26 cellular contexts compared by ENCODE assay signal in genomic region chr5:80212171-80212667, GRCh38. TPM values are rescaled to one million over a fixed set of nuclear protein-coding genes. Genes with fewer than 3 reads are reported as not detected.
DNase-seq lines count a peak whose midpoint lies in the region; ATAC-seq, FAIRE-seq and TF ChIP-seq lines count a peak whose summit lies in the region.
"Had no signal": no experiment of that assay in that cellular context is flagged by ENCODE, and none has a peak within 500 bp of the region (broad histone marks: within the 10 kb centered on the region; RNA-seq: fewer than 3 reads in every experiment).

No MANE protein-coding gene starts in this region.

- H3K4me1 ChIP-seq in liver (ENCODE audit: control insufficient read depth in 4 of 4, insufficient read depth in 4 of 4, low read length in 3 of 4): peaks cover 22 to 82% (median 54%) of the 10 kb centered on the region in 4 donors
- H3K4me1 ChIP-seq in HepG2 (ENCODE audit: insufficient read depth, low read length): peaks cover 94% of the 10 kb centered on the region
- peaks cover 0 to 88% (median 40%) of the 10 kb centered on the region in 4 donors for H3K4me1 ChIP-seq in right lobe of liver

- H3K79me2 ChIP-seq in HepG2 (ENCODE audit: insufficient read depth, low read length): peaks cover 69% of the 10 kb centered on the region

- H3K27me3 ChIP-seq in liver (ENCODE audit: control insufficient read depth in 4 of 4, insufficient read depth in 4 of 4, low read length in 3 of 4) (no peaks in the 10 kb centered on the region), HepG2 (ENCODE audit: control insufficient read depth in 1 of 2, insufficient read depth in 2 of 2, low read length in 2 of 2) (no peaks in the 10 kb centered on the region), right lobe of liver (no peaks in the 10 kb centered on the region)
- H3K27me3 ChIP-seq: BLaER1 treated with 17β-estradiol and CSF1 and Interleukin-3, amounts not matched to agents 10 nM and 100 nM; suprapubic skin had no signal

- peak overlapping the region; percentile 36 for H3K4me3 Mint-ChIP-seq in T-helper 2 cell treated with Interferon-gamma antibody and Interleukin-4, amounts not matched to agents 5 μg/mL and 100 μg/mL, for 36 hours
- H3K4me3 Mint-ChIP-seq: brain; T-helper 1 cell treated with Interleukin-12 subunit alpha and Interleukin-12 subunit beta and Interleukin-4 antibody, amounts not matched to agents 30 μg/mL and 1 μg/mL, for 36 hours had no signal

- DNase-seq in HepG2 (ENCODE audit: low spot score): no peak
- no peak for DNase-seq in T-helper 2 cell treated with Interferon-gamma antibody and Interleukin-4, amounts not matched to agents 5 μg/mL and 100 μg/mL, for 36 hours (ENCODE audit: low spot score)
- DNase-seq in right lobe of liver: no peak
- DNase-seq in NCI-H2227 (lab: John Stamatoyannopoulos, UW; ENCODE audit: unreplicated experiment): no peak
- DNase-seq: activated CD4-positive, alpha-beta T cell treated with anti-CD3 and anti-CD28 coated beads, Interleukin-2, amount 50 U/mL, for 1 hour; EL; HCEC 1CT; kidney glomerular epithelial cell; NCI-H1105; NCI-H1930; NCI-H2227 treated with DMSO at 0.1 percent for 48 hours; NCI-H748 treated with DMSO at 0.1 percent for 48 hours; occipital lobe; RPMI8226; small intestine; stimulated activated CD4-positive, alpha-beta T cell treated with anti-CD3 and anti-CD28 coated beads, Interleukin-1b, Interleukin-23, amount 100 ng/mL, for 48 hours had no signal

- in situ Hi-C loops in HepG2 (cut with HindIII; ENCODE audit: extremely low pct_ligation_motif_present, low pct_unique_long_range_greater_than_20kb): no loop called here

- H3K36me3 Mint-ChIP-seq in T-helper 2 cell treated with Interferon-gamma antibody and Interleukin-4, amounts not matched to agents 5 μg/mL and 100 μg/mL, for 36 hours (ENCODE audit: low read depth): peaks cover 45% of the 10 kb centered on the region

- H3K4me3 ChIP-seq in liver (ENCODE audit: low read depth in 1 of 3, low read length in 3 of 3) (no peak overlapping the region), HepG2 (replicated peaks in 1 of 3; ENCODE audit: insufficient read depth in 1 of 3, low read depth in 2 of 3, low read length in 3 of 3) (no peak overlapping the region), right lobe of liver (no peak overlapping the region)
- H3K4me3 ChIP-seq: BLaER1 treated with 17β-estradiol and CSF1 and Interleukin-3, amounts not matched to agents 10 nM and 100 nM; suprapubic skin had no signal

- H3K27me3 Mint-ChIP-seq in T-helper 2 cell treated with Interferon-gamma antibody and Interleukin-4, amounts not matched to agents 5 μg/mL and 100 μg/mL, for 36 hours (ENCODE audit: low read depth): no peaks in the 10 kb centered on the region
- H3K27me3 Mint-ChIP-seq: brain had no signal

- FAIRE-seq in HepG2 (lab: Jason Lieb, UNC): no peak
- FAIRE-seq: D721Med, small intestine, urothelium cell line had no signal

- peaks cover 5% of the 10 kb centered on the region for H3K9me3 Mint-ChIP-seq in T-helper 2 cell treated with Interferon-gamma antibody and Interleukin-4, amounts not matched to agents 5 μg/mL and 100 μg/mL, for 36 hours
- H3K9me3 Mint-ChIP-seq: T-helper 1 cell treated with Interleukin-12 subunit alpha and Interleukin-12 subunit beta and Interleukin-4 antibody, amounts not matched to agents 30 μg/mL and 1 μg/mL, for 36 hours had no signal

- no peak for TF ChIP-seq EP300 in HepG2 (IDR thresholded peaks at IDR 0.05; ENCODE audit: low read depth in 2 of 2, low read length in 2 of 2)
- TF ChIP-seq EP300 in HepG2 (CRISPR knock-in tag; IDR thresholded peaks at IDR 0.05; ENCODE audit: borderline replicate concordance): no peak

- no peak overlapping the region for H3K4me2 ChIP-seq in HepG2 (ENCODE audit: low read depth, low read length)

- peaks cover 65% of the 10 kb centered on the region for H3K4me1 Mint-ChIP-seq in T-helper 2 cell treated with Interferon-gamma antibody and Interleukin-4, amounts not matched to agents 5 μg/mL and 100 μg/mL, for 36 hours (ENCODE audit: low read depth)

- TF ChIP-seq CTCF in liver (IDR thresholded peaks at IDR 0.05; ENCODE audit: low read depth, low read length, missing input control) (no peak), HepG2 (CRISPR knock-in tag; IDR thresholded peaks at IDR 0.05) (no peak), right lobe of liver (IDR thresholded peaks at IDR 0.05) (no peak)

- no peak for TF ChIP-seq RAD21 in liver (IDR thresholded peaks at IDR 0.05)
- TF ChIP-seq RAD21 in HepG2 (CRISPR knock-in tag; IDR thresholded peaks at IDR 0.05): no peak

- peak overlapping the region; percentile 45 to 70 for H3K27ac ChIP-seq in liver (ENCODE audit: low read depth in 1 of 2, low read length in 2 of 2)
- no peak overlapping the region for H3K27ac ChIP-seq in HepG2 (ENCODE audit: extremely low read length, insufficient read depth, low read length)
- H3K27ac ChIP-seq in right lobe of liver: peak overlapping the region in 2 of 3 donors; percentile 91 to 97
- H3K27ac ChIP-seq: BLaER1 treated with 17β-estradiol and CSF1 and Interleukin-3, amounts not matched to agents 10 nM and 100 nM; epithelial cell of prostate; suprapubic skin had no signal

- WGBS in liver: 63% methylated on average over 2 of the region's 2 CpGs
- WGBS in HepG2 (ENCODE audit: low lambda C conversion rate): 93% methylated on average over 2 of the region's 2 CpGs
- whole genome bisulfite sequencing in right lobe of liver (ENCODE audit: insufficient coverage, low coverage, low lambda C conversion rate, missing lambda C conversion rate): 27% methylated on average over 2 of the region's 2 CpGs

- BruUV-seq in HepG2 (replicated peaks; lab: Mats Ljungman, UMichigan): no TSS peak

- H3K27ac Mint-ChIP-seq in T-helper 2 cell treated with Interferon-gamma antibody and Interleukin-4, amounts not matched to agents 5 μg/mL and 100 μg/mL, for 36 hours: no peak overlapping the region
- H3K27ac Mint-ChIP-seq: brain; T-helper 1 cell treated with Interleukin-12 subunit alpha and Interleukin-12 subunit beta and Interleukin-4 antibody, amounts not matched to agents 30 μg/mL and 1 μg/mL, for 36 hours had no signal

- CTCF ChIA-PET in HepG2 (lab: Yijun Ruan, JAX; ENCODE audit: low intra/inter-chr PET ratio, low total read pairs): no interaction called here

- H3K9ac ChIP-seq in liver (ENCODE audit: low read depth in 1 of 2, low read length in 2 of 2) (no peak overlapping the region), HepG2 (ENCODE audit: insufficient read depth, low read depth, low read length) (no peak overlapping the region)
- H3K9ac ChIP-seq: BLaER1 treated with 17β-estradiol and CSF1 and Interleukin-3, amounts not matched to agents 10 nM and 100 nM had no signal

- POLR2A ChIA-PET in HepG2 (lab: Yijun Ruan, JAX): interaction anchor here (1.1 to 1.5 kb wide), 3 partner anchors 8 to 44 kb away, joined by 3 to 6 read pairs (median 3); partner anchors contain the start of gene SERINC5

- intact Hi-C loops in HepG2 (cut with micrococcal nuclease; ENCODE audit: unreplicated experiment) (no loop called here), right lobe of liver (cut with DNase I) (no loop called here)

- H3K9me3 ChIP-seq in liver (ENCODE audit: control insufficient read depth in 4 of 4, low read length in 3 of 4): no peaks in the 10 kb centered on the region
- H3K9me3 ChIP-seq in HepG2 (ENCODE audit: low read length): no peaks in the 10 kb centered on the region
- no peaks in the 10 kb centered on the region for H3K9me3 ChIP-seq in right lobe of liver
- H3K9me3 ChIP-seq: suprapubic skin had no signal

- no peaks in the 10 kb centered on the region; the same call in 1 of the 2 replicates for H4K20me1 ChIP-seq in HepG2 (ENCODE audit: insufficient read depth, low read length)

- no peak for TF ChIP-seq POLR2A in HepG2 (IDR thresholded peaks at IDR 0.05; ENCODE audit: insufficient read depth in 1 of 2, low read depth in 2 of 2, low read length in 2 of 2)
- no peak for TF ChIP-seq POLR2A in right lobe of liver (IDR thresholded peaks at IDR 0.05)

- H3K36me3 ChIP-seq in liver (ENCODE audit: control insufficient read depth in 4 of 4, insufficient read depth in 3 of 4, low read depth in 1 of 4, low read length in 3 of 4): no peaks in the 10 kb centered on the region
- no peaks in the 10 kb centered on the region for H3K36me3 ChIP-seq in HepG2 (replicated peaks in 1 of 2; ENCODE audit: control insufficient read depth in 1 of 2, insufficient read depth in 2 of 2, low read length in 2 of 2)
- H3K36me3 ChIP-seq in right lobe of liver: no peaks in the 10 kb centered on the region
- H3K36me3 ChIP-seq: suprapubic skin had no signal

- H2AFZ ChIP-seq in HepG2 (ENCODE audit: low read length): no peak overlapping the region

- no peak for ATAC-seq in HepG2
- ATAC-seq in right lobe of liver: no peak
- no peak for ATAC-seq in HG03354 (IDR thresholded peaks at IDR 0.05; ENCODE audit: poor library complexity, severe bottlenecking, unreplicated experiment)
- ATAC-seq in GM21360 (IDR thresholded peaks at IDR 0.05; ENCODE audit: unreplicated experiment): no peak

TF ChIP-seq in liver, 16 proteins besides CTCF, POLR2A, EP300 and RAD21 (continues in another document):
- no peak for TF ChIP-seq RXRA (IDR thresholded peaks at IDR 0.05)

TF ChIP-seq in HepG2, 621 proteins besides CTCF, POLR2A, EP300 and RAD21 (continues in another document):
- no peak for TF ChIP-seq SRY (CRISPR knock-in tag; IDR thresholded peaks at IDR 0.05)

RNA-seq across cellular contexts. Expression of gene SERINC5, which starts 43.6 kb away (rescaled TPM):
- total RNA-seq in liver (10 to 100 TPM; 37.4 to 82.3 TPM), HepG2 (2016; rRNA removed; fragmentation: Illumina TruSeq; extraction: Trizol) (22.8 and 23.1 TPM in 2 replicates), right lobe of liver (10 to 100 TPM; 30.1 to 82.1 (median 57.9) TPM)
- polyA plus RNA-seq in liver (10 to 100 TPM; 22.2 to 26.6 TPM), HepG2 (2011; rRNA removed) (17.3 TPM in 2 replicates)
- total RNA-seq in HepG2 (2016; cell fraction: cytosol; rRNA removed; fragmentation: Illumina TruSeq; extraction: Trizol; ENCODE audit: low read depth): 5.4 and 6.5 TPM in 2 replicates
- 21.5 and 23.8 TPM in 2 replicates for total RNA-seq in HepG2 (2016; cell fraction: insoluble cytoplasmic fraction; rRNA removed; fragmentation: Illumina TruSeq; extraction: Trizol)
- total RNA-seq in HepG2 (2016; cell fraction: membrane; rRNA removed; fragmentation: Illumina TruSeq; extraction: Trizol): 9.0 and 9.4 TPM in 2 replicates
- total RNA-seq in HepG2 (2016; cell fraction: nucleus; rRNA removed; fragmentation: Illumina TruSeq; extraction: Trizol): 33.8 and 36.7 TPM in 2 replicates
- 12.6 and 17.2 TPM in 2 replicates for polyA plus RNA-seq in HepG2 (2011; cell fraction: cytosol; rRNA removed)
- 7.1 and 8.9 TPM in 2 replicates for polyA plus RNA-seq in HepG2 (2011; cell fraction: nucleus; rRNA removed)
- 19.5 and 21.6 TPM in 2 replicates for polyA plus RNA-seq in HepG2 (2012)
- polyA plus RNA-seq in HepG2 (2016; cell fraction: cytosol; fragmentation: Illumina TruSeq; extraction: Trizol; ENCODE audit: low read depth): 0.84 and 0.86 TPM in 2 replicates
- 9.7 and 9.9 TPM in 2 replicates for polyA plus RNA-seq in HepG2 (2016; cell fraction: insoluble cytoplasmic fraction; fragmentation: Illumina TruSeq; extraction: Trizol; ENCODE audit: low read depth)
- polyA plus RNA-seq in HepG2 (2016; cell fraction: membrane; fragmentation: Illumina TruSeq; extraction: Trizol; ENCODE audit: low read depth): 2.2 and 3.1 TPM in 2 replicates
- 20.5 and 22.1 TPM in 2 replicates for polyA plus RNA-seq in HepG2 (2016; cell fraction: nucleus; fragmentation: Illumina TruSeq; extraction: Trizol; ENCODE audit: insufficient read depth, low read depth)
- 6.4 and 56.6 TPM in 2 replicates for polyA minus RNA-seq in HepG2 (2011; rRNA and poly(A)+ RNA removed; ENCODE audit: low replicate concordance)
- 25.1 and 29.5 TPM in 2 replicates for polyA minus RNA-seq in HepG2 (2011; cell fraction: cytosol; rRNA and poly(A)+ RNA removed)
- 22.3 and 25.4 TPM in 2 replicates for polyA minus RNA-seq in HepG2 (2011; cell fraction: nucleus; rRNA and poly(A)+ RNA removed)
